ENCODE assay signal across 12 cellular contexts in the genomic region with DNA sequence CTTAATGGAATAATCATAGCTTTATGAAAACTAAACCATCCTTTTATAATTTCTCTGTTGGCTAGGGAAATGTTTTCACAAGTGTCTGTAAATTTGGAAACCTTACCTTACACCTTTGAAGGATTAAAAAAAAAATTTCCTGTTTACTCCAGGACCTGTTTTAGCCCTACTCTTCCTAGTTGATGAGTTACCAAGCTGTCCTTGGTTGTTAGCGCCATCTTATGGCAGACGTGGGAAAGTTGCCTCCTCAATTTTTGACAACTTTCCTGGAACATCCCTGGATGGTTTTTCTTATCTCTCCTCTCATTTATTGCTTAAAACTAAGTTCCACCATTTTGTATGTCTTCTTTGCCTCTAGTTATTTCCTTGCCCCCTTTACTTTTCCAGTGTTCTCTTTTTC. TPM values are rescaled to one million over a fixed set of nuclear protein-coding genes. Genes with fewer than 3 reads are reported as not detected.
DNase-seq lines count a peak whose midpoint lies in the region; ATAC-seq, FAIRE-seq and TF ChIP-seq lines count a peak whose summit lies in the region.
"Had no signal": no experiment of that assay in that cellular context is flagged by ENCODE, and none has a peak within 500 bp of the region (broad histone marks: within the 10 kb centered on the region; RNA-seq: fewer than 3 reads in every experiment).

No MANE protein-coding gene starts in this region.

- no peak overlapping the region for H2BK120ac ChIP-seq in H1 (replicated peaks; ENCODE audit: low read depth, low read length)

- peaks cover 0 to 5% of the 10 kb centered on the region in 2 experiments; a peak in 2 of 4 replicates for H3K9me3 ChIP-seq in H1 (ENCODE audit: insufficient read depth in 2 of 2, low read depth in 1 of 2, low read length in 1 of 2)
- H3K9me3 ChIP-seq in psoas muscle = peaks cover 8% of the 10 kb centered on the region
- no peaks in the 10 kb centered on the region for H3K9me3 ChIP-seq in lower lobe of right lung
- H3K9me3 ChIP-seq: tibial artery had no signal

- H2BK15ac ChIP-seq in H1 (ENCODE audit: low read length) = no peak overlapping the region

- H4K8ac ChIP-seq in H1 (ENCODE audit: extremely low read depth, insufficient read depth, low read length) = no peak overlapping the region

- CTCF ChIA-PET in activated CD4-positive, alpha-beta T cell treated with anti-CD3 and anti-CD28 coated beads, Interleukin-2, amount 10 ng/mL, durations not matched to agents 7 days and 5 days (lab: Charles Lee) = interaction anchor here (0.9 kb wide), 1 partner anchor 11 kb away, joined by 3 read pairs; no protein-coding TSS in a partner anchor
- CTCF ChIA-PET in H1 (lab: Charles Lee; ENCODE audit: partially characterized antibody) = interaction anchor here (0.6 to 3.2 kb wide), 29 partner anchors 10 to 413 kb away, joined by 3 to 30 read pairs (median 4); partner anchors contain the start of genes ERCC8 and NDUFAF2

- peaks cover 0 to 2% of the 10 kb centered on the region in 2 experiments for H4K20me1 ChIP-seq in H1 (replicated peaks in 1 of 2; ENCODE audit: control insufficient read depth in 1 of 2, insufficient read depth in 2 of 2, low read length in 2 of 2)

- H4K5ac ChIP-seq in H1 (ENCODE audit: insufficient read length, low read depth, low read length) = no peak overlapping the region

- H3K4ac ChIP-seq in H1 (replicated peaks; ENCODE audit: insufficient read length, low read depth, low read length) = no peak overlapping the region

- H3K27me3 Mint-ChIP-seq in activated CD4-positive, alpha-beta T cell treated with anti-CD3 and anti-CD28 coated beads, Interleukin-2, amount 10 ng/mL, durations not matched to agents 7 days and 5 days = no peaks in the 10 kb centered on the region

- no peaks in the 10 kb centered on the region for H3K4me1 Mint-ChIP-seq in activated CD4-positive, alpha-beta T cell treated with anti-CD3 and anti-CD28 coated beads, Interleukin-2, amount 10 ng/mL, durations not matched to agents 7 days and 5 days

- peak in 2 of 3 experiments; percentile 68 to 82; a peak in 3 of 4 replicates for TF ChIP-seq CTCF in H1 (IDR thresholded peaks at IDR 0.05; ENCODE audit: control extremely low read depth in 1 of 3, insufficient read depth in 1 of 3, low read depth in 1 of 3, low read length in 3 of 3)
- peak; percentile 12 for TF ChIP-seq CTCF in psoas muscle (IDR thresholded peaks at IDR 0.05)
- no peak for TF ChIP-seq CTCF in lower lobe of right lung (IDR thresholded peaks at IDR 0.05)

- peaks cover 3% of the 10 kb centered on the region for H3K79me1 ChIP-seq in H1 (ENCODE audit: low read depth, low read length)

- peaks cover 0 to 63% of the 10 kb centered on the region in 2 experiments; a peak in 2 of 4 replicates for H3K79me2 ChIP-seq in H1 (ENCODE audit: control insufficient read depth in 1 of 2, insufficient read depth in 2 of 2, low read length in 2 of 2)

- intact Hi-C loops in psoas muscle (cut with DNase I) = no loop called here
- intact Hi-C loops in lower lobe of right lung (cut with DNase I) = no loop called here

- no peak overlapping the region for H3K56ac ChIP-seq in H1 (replicated peaks; ENCODE audit: insufficient read length, low read depth, low read length)

- peaks cover 7% of the 10 kb centered on the region for H3K36me3 Mint-ChIP-seq in activated CD4-positive, alpha-beta T cell treated with anti-CD3 and anti-CD28 coated beads, Interleukin-2, amount 10 ng/mL, durations not matched to agents 7 days and 5 days (ENCODE audit: low read depth)

- H3K4me3 Mint-ChIP-seq in activated CD4-positive, alpha-beta T cell treated with anti-CD3 and anti-CD28 coated beads, Interleukin-2, amount 10 ng/mL, durations not matched to agents 7 days and 5 days = no peak overlapping the region
- H3K4me3 Mint-ChIP-seq: activated T-cell treated with anti-CD3 and anti-CD28 coated beads, Interleukin-2, amount 50 U/mL, for 72 hours had no signal

- peaks cover 0 to 4% (median 0%) of the 10 kb centered on the region in 4 experiments; a peak in 2 of 7 replicates for H3K4me1 ChIP-seq in H1 (replicated peaks in 1 of 4; ENCODE audit: control insufficient read depth in 3 of 4, insufficient read depth in 4 of 4, low read length in 3 of 4)
- H3K4me1 ChIP-seq in psoas muscle = peaks cover 6% of the 10 kb centered on the region
- H3K4me1 ChIP-seq in lower lobe of right lung = peaks cover 7% of the 10 kb centered on the region

- peak; percentile 40 for DNase-seq in activated CD4-positive, alpha-beta T cell treated with anti-CD3 and anti-CD28 coated beads for 48 hours
- DNase-seq in activated CD4-positive, alpha-beta T cell treated with anti-CD3 and anti-CD28 coated beads, Interleukin-2, amount 10 ng/mL, durations not matched to agents 7 days and 5 days = no peak
- DNase-seq in MV-4-11 (lab: John Stamatoyannopoulos, UW) (peak; percentile 11), H1 (ENCODE audit: low read depth in 1 of 2, low spot score in 2 of 2) (peak in 1 of 2 experiments; percentile 59), psoas muscle (no peak), lower lobe of right lung (no peak), NCI-H82 treated with DMSO at 0.1 percent for 48 hours (lab: John Stamatoyannopoulos, UW; ENCODE audit: unreplicated experiment) (no peak), amniotic stem cell (lab: John Stamatoyannopoulos, UW) (no peak)
- DNase-seq: activated T-cell treated with anti-CD3 and anti-CD28 coated beads, Interleukin-2, amount 50 U/mL, for 72 hours; NCI-H1417 treated with DMSO at 0.1 percent for 48 hours; tibial artery had no signal

- H3K36me3 ChIP-seq in H1 (ENCODE audit: control insufficient read depth in 2 of 4, insufficient read depth in 4 of 4, low read length in 3 of 4) = no peaks in the 10 kb centered on the region
- no peaks in the 10 kb centered on the region for H3K36me3 ChIP-seq in psoas muscle (ENCODE audit: insufficient read depth in 1 of 2, low read depth in 1 of 2)
- H3K36me3 ChIP-seq in lower lobe of right lung = no peaks in the 10 kb centered on the region
- H3K36me3 ChIP-seq: tibial artery had no signal

- ATAC-seq in psoas muscle = no peak
- no peak for ATAC-seq in lower lobe of right lung
- ATAC-seq: activated T-cell treated with anti-CD3 and anti-CD28 coated beads, Interleukin-2, amount 50 U/mL, for 72 hours had no signal

- WGBS in H1 (ENCODE audit: extremely low coverage in 1 of 2, insufficient coverage in 1 of 2, insufficient read length in 1 of 2, insufficient replicate concordance in 2 of 2, low coverage in 1 of 2, low lambda C conversion rate in 2 of 2, missing lambda C conversion rate in 1 of 2), 2 experiments = 4% methylated on average over 2 of the region's 2 CpGs; no CpG with 5 or more reads in 1 of the 2 experiments
- WGBS in psoas muscle, 3 donors = 41 to 46% (median 44%) methylated on average over 2 of the region's 2 CpGs

- H3K27ac Mint-ChIP-seq in activated CD4-positive, alpha-beta T cell treated with anti-CD3 and anti-CD28 coated beads, Interleukin-2, amount 10 ng/mL, durations not matched to agents 7 days and 5 days = no peak overlapping the region
- H3K27ac Mint-ChIP-seq: activated T-cell treated with anti-CD3 and anti-CD28 coated beads, Interleukin-2, amount 50 U/mL, for 72 hours had no signal

- H2BK20ac ChIP-seq in H1 (ENCODE audit: low read length) = no peak overlapping the region

- H2AFZ ChIP-seq in H1 (ENCODE audit: low read length) = no peak overlapping the region

- H3K27ac ChIP-seq in H1 (ENCODE audit: low read depth, low read length) (no peak overlapping the region), psoas muscle (no peak overlapping the region), lower lobe of right lung (no peak overlapping the region)
- H3K27ac ChIP-seq: SK-N-MC, tibial artery had no signal

- no peak overlapping the region for H3K4me3 ChIP-seq in H1 (ENCODE audit: extremely low read depth in 1 of 4, insufficient read depth in 2 of 4, low read depth in 3 of 4, low read length in 4 of 4)
- H3K4me3 ChIP-seq in psoas muscle = no peak overlapping the region
- no peak overlapping the region for H3K4me3 ChIP-seq in lower lobe of right lung
- H3K4me3 ChIP-seq: SK-N-MC, tibial artery had no signal

- no peak for TF ChIP-seq POLR2A in H1 (IDR thresholded peaks at IDR 0.05; ENCODE audit: control extremely low read depth in 1 of 2, low read depth in 2 of 2, low read length in 2 of 2)

- H2AK5ac ChIP-seq in H1 (ENCODE audit: low read depth, low read length) = no peak overlapping the region

- no peak overlapping the region for H3K23ac ChIP-seq in H1 (ENCODE audit: insufficient read length)

- no peak overlapping the region for H2BK12ac ChIP-seq in H1 (ENCODE audit: low read depth, low read length)

- POLR2A ChIA-PET in activated CD4-positive, alpha-beta T cell treated with anti-CD3 and anti-CD28 coated beads, Interleukin-2, amount 10 ng/mL, durations not matched to agents 7 days and 5 days (lab: Charles Lee) = no interaction called here
- POLR2A ChIA-PET in H1 (lab: Charles Lee; ENCODE audit: partially characterized antibody) = interaction anchor here (0.7 kb wide), 1 partner anchor 11 kb away, joined by 3 read pairs; no protein-coding TSS in a partner anchor

- no peak for TF ChIP-seq EP300 in H1 (IDR thresholded peaks at IDR 0.05; ENCODE audit: borderline replicate concordance in 1 of 2, low read depth in 2 of 2, low read length in 2 of 2)

- H4K91ac ChIP-seq in H1 (replicated peaks; ENCODE audit: insufficient read length, low read length) = no peak overlapping the region

- peak; percentile 85 to 89 for TF ChIP-seq RAD21 in H1 (IDR thresholded peaks at IDR 0.05 in 1 of 2, conservative IDR thresholded peaks at IDR 0.05 in 1 of 2; ENCODE audit: low read depth in 2 of 2, low read length in 2 of 2)

- H3K9me3 Mint-ChIP-seq in activated CD4-positive, alpha-beta T cell treated with anti-CD3 and anti-CD28 coated beads, Interleukin-2, amount 10 ng/mL, durations not matched to agents 7 days and 5 days = peaks cover 10% of the 10 kb centered on the region

- no peak overlapping the region for H3K18ac ChIP-seq in H1 (ENCODE audit: extremely low read depth, low read length)

- no peaks in the 10 kb centered on the region; the same call in 1 of the 2 replicates for H3K23me2 ChIP-seq in H1 (ENCODE audit: low read depth, low read length)

- H2BK5ac ChIP-seq in H1 (ENCODE audit: low read depth, low read length) = no peak overlapping the region

- H3K4me2 ChIP-seq in H1 (ENCODE audit: insufficient read depth in 1 of 2, low read depth in 2 of 2, low read length in 2 of 2) = no peak overlapping the region

- H3K27me3 ChIP-seq in H1 (replicated peaks in 1 of 4; ENCODE audit: control insufficient read depth in 3 of 4, extremely low read depth in 1 of 4, insufficient read depth in 3 of 4, low read length in 3 of 4) = no peaks in the 10 kb centered on the region
- H3K27me3 ChIP-seq in psoas muscle (ENCODE audit: insufficient read depth in 3 of 3, low read length in 2 of 3) = no peaks in the 10 kb centered on the region
- no peaks in the 10 kb centered on the region for H3K27me3 ChIP-seq in lower lobe of right lung (ENCODE audit: low read depth)
- H3K27me3 ChIP-seq: tibial artery had no signal

- peak; percentile 79 for FAIRE-seq in H1 (lab: Jason Lieb, UNC)

- H3K9ac ChIP-seq in H1 (replicated peaks in 1 of 4; ENCODE audit: extremely low read depth in 1 of 4, low read depth in 3 of 4, low read length in 3 of 4) = no peak overlapping the region

- H3K14ac ChIP-seq in H1 (ENCODE audit: insufficient read length) = no peak overlapping the region

RNA-seq across cellular contexts. Expression of gene ZSWIM6, which starts 25.7 kb away (rescaled TPM):
- 1 to 10 TPM; 3.8 to 4.3 TPM for total RNA-seq in activated CD4-positive, alpha-beta T cell treated with anti-CD3 and anti-CD28 coated beads, Interleukin-2, amount 10 ng/mL, durations not matched to agents 7 days and 5 days
- total RNA-seq in H1 (2021; fragmentation: NEBNext Ultra II Directional; extraction: Animal tissue kit (Norgen Biotek cat#: 25700)) = 11.4 and 12.4 TPM in 2 replicates
- polyA plus RNA-seq in H1 (2011; rRNA removed) = 6.7 and 7.9 TPM in 2 replicates
- polyA plus RNA-seq in H1 (2011; cell fraction: cytosol; rRNA removed) = 6.9 TPM
- polyA plus RNA-seq in H1 (2011; cell fraction: nucleus; rRNA removed) = 13.6 TPM
- 6.3 to 8.9 TPM (median 7.9 TPM) in 4 replicates for polyA plus RNA-seq in H1 (2012, experiment 1 of 2)
- polyA plus RNA-seq in H1 (2012, experiment 2 of 2) = 0.88 TPM
- polyA plus RNA-seq in H1 (2013, experiment 1 of 2) = 7.7 TPM
- polyA plus RNA-seq in H1 (2013, experiment 2 of 2) = 7.1 TPM
- 28.0 and 30.8 TPM in 2 replicates for polyA minus RNA-seq in H1 (2011; rRNA and poly(A)+ RNA removed)
- polyA minus RNA-seq in H1 (2011; cell fraction: cytosol; rRNA and poly(A)+ RNA removed) = 11.1 TPM
- 17.0 TPM for polyA minus RNA-seq in H1 (2011; cell fraction: nucleus; rRNA and poly(A)+ RNA removed)
- total RNA-seq in psoas muscle = 1 to 10 TPM; 2.4 to 6.3 (median 4.2) TPM
- 1 to 10 TPM; 1.4 to 5.8 (median 2.0) TPM for polyA plus RNA-seq in psoas muscle
- total RNA-seq in lower lobe of right lung = 18.1 TPM

Comparison
In these comparisons a context has a peak if more than half of its experiments do, and no peak if none do; other contexts are left out.
1. DNase-seq: peak in activated CD4-positive, alpha-beta T cell treated with anti-CD3 and anti-CD28 coated beads for 48 hours (single experiment) and MV-4-11 (single experiment); none in activated CD4-positive, alpha-beta T cell treated with anti-CD3 and anti-CD28 coated beads, Interleukin-2, amount 10 ng/mL, durations not matched to agents 7 days and 5 days (single experiment), psoas muscle (0 of 2), lower lobe of right lung (single experiment), NCI-H82 treated with DMSO at 0.1 percent for 48 hours (single experiment) and amniotic stem cell (single experiment).